1 cellular context compared by ENCODE assay signal in genomic region chr2:152012697-152013096, GRCh38.
TF ChIP-seq lines count a peak whose summit lies in the region.

No MANE protein-coding gene starts in this region.

TF ChIP-seq in IMR-90, 13 proteins besides CTCF, POLR2A, EP300 and RAD21 (continued from another document):
- TF ChIP-seq, protein P1, sequence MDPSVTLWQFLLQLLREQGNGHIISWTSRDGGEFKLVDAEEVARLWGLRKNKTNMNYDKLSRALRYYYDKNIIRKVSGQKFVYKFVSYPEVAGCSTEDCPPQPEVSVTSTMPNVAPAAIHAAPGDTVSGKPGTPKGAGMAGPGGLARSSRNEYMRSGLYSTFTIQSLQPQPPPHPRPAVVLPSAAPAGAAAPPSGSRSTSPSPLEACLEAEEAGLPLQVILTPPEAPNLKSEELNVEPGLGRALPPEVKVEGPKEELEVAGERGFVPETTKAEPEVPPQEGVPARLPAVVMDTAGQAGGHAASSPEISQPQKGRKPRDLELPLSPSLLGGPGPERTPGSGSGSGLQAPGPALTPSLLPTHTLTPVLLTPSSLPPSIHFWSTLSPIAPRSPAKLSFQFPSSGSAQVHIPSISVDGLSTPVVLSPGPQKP (IDR thresholded peaks at IDR 0.05; ENCODE audit: borderline replicate concordance, low read depth, low read length): no peak
- no peak for TF ChIP-seq CHD1 (IDR thresholded peaks at IDR 0.05; ENCODE audit: low read depth, low read length)
- TF ChIP-seq NFE2L2 (IDR thresholded peaks at IDR 0.05; ENCODE audit: low read depth, low read length): no peak
TF ChIP-seq in IMR-90: peak in this region for 0.
